Comparison of ENCODE assay signal across 1 cellular context in genomic region chr20:33672426-33673114, GRCh38.
TF ChIP-seq lines count a peak whose summit lies in the region.

No MANE protein-coding gene starts in this region.

TF ChIP-seq in HepG2, 621 proteins besides CTCF, POLR2A, EP300 and RAD21 (continued from another document and continues in another):
- TF ChIP-seq KLF9 (CRISPR knock-in tag; IDR thresholded peaks at IDR 0.05; ENCODE audit: low read depth) (no peak), TAF1 (CRISPR knock-in tag; IDR thresholded peaks at IDR 0.05) (no peak), ZBTB40 (IDR thresholded peaks at IDR 0.05) (no peak), ZBTB40 (CRISPR knock-in tag; IDR thresholded peaks at IDR 0.05) (peak; percentile 53; the same call in 1 of the 2 replicates), SP4 (CRISPR knock-in tag; IDR thresholded peaks at IDR 0.05) (0 out of 2 replicates have a peak, but pooled peaks have one; percentile 48), FOXO1 (CRISPR knock-in tag; IDR thresholded peaks at IDR 0.05) (no peak; the same call in 1 of the 2 replicates), ZNF558 (CRISPR knock-in tag; IDR thresholded peaks at IDR 0.05; ENCODE audit: borderline replicate concordance) (peak; percentile 66; the same call in 1 of the 2 replicates), ZHX1 (CRISPR knock-in tag; IDR thresholded peaks at IDR 0.05; ENCODE audit: low read depth) (no peak), NFKBIZ (CRISPR knock-in tag; IDR thresholded peaks at IDR 0.05) (no peak), NKX3-1 (CRISPR knock-in tag; IDR thresholded peaks at IDR 0.05) (no peak), ZZZ3 (CRISPR knock-in tag; IDR thresholded peaks at IDR 0.05; ENCODE audit: borderline replicate concordance) (no peak), ZNF44 (CRISPR knock-in tag; IDR thresholded peaks at IDR 0.05) (peak; percentile 41; the same call in 1 of the 2 replicates), ERF (CRISPR knock-in tag; IDR thresholded peaks at IDR 0.05) (no peak), CHD4 (IDR thresholded peaks at IDR 0.05; ENCODE audit: borderline replicate concordance, low read length) (no peak), ARNTL (CRISPR knock-in tag; IDR thresholded peaks at IDR 0.05) (peak; percentile 53; the same call in 1 of the 2 replicates), ZNF772 (CRISPR knock-in tag; IDR thresholded peaks at IDR 0.05) (peak; percentile 34; the same call in 1 of the 2 replicates), PAX8 (CRISPR knock-in tag; IDR thresholded peaks at IDR 0.05; ENCODE audit: borderline replicate concordance) (no peak), HBP1 (CRISPR knock-in tag; IDR thresholded peaks at IDR 0.05; ENCODE audit: low read depth) (no peak), NFIC (IDR thresholded peaks at IDR 0.05; ENCODE audit: low read length) (no peak), ZNF691 (CRISPR knock-in tag; IDR thresholded peaks at IDR 0.05; ENCODE audit: borderline replicate concordance, low read depth) (peak; percentile 32; the same call in 1 of the 2 replicates), KAT2B (IDR thresholded peaks at IDR 0.05; ENCODE audit: borderline replicate concordance, low read depth, low read length) (no peak), REL (CRISPR knock-in tag; conservative IDR thresholded peaks at IDR 0.05) (no peak; the same call in 1 of the 2 replicates), JUNB (CRISPR knock-in tag; IDR thresholded peaks at IDR 0.05; ENCODE audit: borderline replicate concordance) (no peak), U2AF2 (IDR thresholded peaks at IDR 0.05; ENCODE audit: low read depth, low read length) (no peak), ZNF512B (CRISPR knock-in tag; IDR thresholded peaks at IDR 0.05; ENCODE audit: borderline replicate concordance) (peak; percentile 16; the same call in 1 of the 2 replicates), PBX2 (CRISPR knock-in tag; IDR thresholded peaks at IDR 0.05) (no peak), ZNF207 (IDR thresholded peaks at IDR 0.05; ENCODE audit: borderline replicate concordance) (no peak), ZNF205 (CRISPR knock-in tag; IDR thresholded peaks at IDR 0.05) (no peak), EEA1 (CRISPR knock-in tag; IDR thresholded peaks at IDR 0.05; ENCODE audit: borderline replicate concordance) (no peak), ZNF652 (CRISPR knock-in tag; IDR thresholded peaks at IDR 0.05; ENCODE audit: borderline replicate concordance, low read depth) (peak; percentile 97), ZBTB20 (CRISPR knock-in tag; IDR thresholded peaks at IDR 0.05; ENCODE audit: borderline replicate concordance, low read depth) (0 out of 2 replicates have a peak, but pooled peaks have one; percentile 34), ZNF619 (CRISPR knock-in tag; IDR thresholded peaks at IDR 0.05) (no peak), SP2 (CRISPR knock-in tag; IDR thresholded peaks at IDR 0.05) (no peak), IRX3 (CRISPR knock-in tag; IDR thresholded peaks at IDR 0.05; ENCODE audit: borderline replicate concordance, low read depth) (no peak), KLF15 (CRISPR knock-in tag; IDR thresholded peaks at IDR 0.05; ENCODE audit: borderline replicate concordance) (no peak), SMAD1 (CRISPR knock-in tag; IDR thresholded peaks at IDR 0.05; ENCODE audit: borderline replicate concordance, low read depth) (peak; percentile 77; the same call in 1 of the 2 replicates), MLXIP (CRISPR knock-in tag; IDR thresholded peaks at IDR 0.05; ENCODE audit: borderline replicate concordance) (no peak), KDM4B (CRISPR knock-in tag; IDR thresholded peaks at IDR 0.05) (no peak)
